Comparison of ENCODE assay signal across 1 cellular context in the genomic region with DNA sequence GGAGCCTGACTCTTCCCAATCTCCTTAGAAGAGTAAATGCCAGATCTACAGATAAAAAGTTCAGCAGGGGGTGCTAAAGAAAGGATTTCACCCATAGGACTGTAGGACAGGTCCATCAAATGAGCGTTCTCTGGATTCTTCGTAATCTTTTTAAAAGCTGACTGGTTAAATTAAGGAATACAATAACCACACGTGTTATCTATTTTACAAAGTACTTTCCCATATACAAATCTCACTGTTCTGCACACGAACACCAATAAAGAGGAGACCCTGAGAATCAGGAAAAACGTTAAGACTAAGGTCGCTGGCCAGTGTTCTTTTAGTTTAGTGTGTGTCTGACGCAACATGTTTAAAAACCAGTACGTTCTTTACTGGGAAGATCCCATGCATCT.
TF ChIP-seq lines count a peak whose summit lies in the region.

No MANE protein-coding gene starts in this region.

TF ChIP-seq in HepG2, 621 proteins besides CTCF, POLR2A, EP300 and RAD21:
- no peak for TF ChIP-seq SUZ12 (IDR thresholded peaks at IDR 0.05; ENCODE audit: low read depth, low read length)
- no peak for TF ChIP-seq SPEN (CRISPR knock-in tag; IDR thresholded peaks at IDR 0.05; ENCODE audit: low read depth)
- TF ChIP-seq CHD4 (IDR thresholded peaks at IDR 0.05; ENCODE audit: borderline replicate concordance, low read length) = no peak
- TF ChIP-seq CC2D1A (CRISPR knock-in tag; IDR thresholded peaks at IDR 0.05) = peak; percentile 71; the same call in 1 of the 2 replicates
- TF ChIP-seq ZNF550 (CRISPR knock-in tag; IDR thresholded peaks at IDR 0.05; ENCODE audit: borderline replicate concordance) = no peak
- 0 out of 2 replicates have a peak, but pooled peaks have one; percentile 6 for TF ChIP-seq GATAD2A (CRISPR knock-in tag; IDR thresholded peaks at IDR 0.05)
- TF ChIP-seq ZNF431 (CRISPR knock-in tag; IDR thresholded peaks at IDR 0.05; ENCODE audit: borderline replicate concordance, low read depth) = no peak; the same call in 1 of the 2 replicates
- TF ChIP-seq ZBTB1 (CRISPR knock-in tag; IDR thresholded peaks at IDR 0.05; ENCODE audit: borderline replicate concordance) = no peak
- no peak for TF ChIP-seq JUND (CRISPR knock-in tag; IDR thresholded peaks at IDR 0.05)
- no peak for TF ChIP-seq ZNF432 (CRISPR knock-in tag; IDR thresholded peaks at IDR 0.05; ENCODE audit: borderline replicate concordance)
- no peak for TF ChIP-seq ZNF563 (CRISPR knock-in tag; IDR thresholded peaks at IDR 0.05)
- TF ChIP-seq, protein P1, sequence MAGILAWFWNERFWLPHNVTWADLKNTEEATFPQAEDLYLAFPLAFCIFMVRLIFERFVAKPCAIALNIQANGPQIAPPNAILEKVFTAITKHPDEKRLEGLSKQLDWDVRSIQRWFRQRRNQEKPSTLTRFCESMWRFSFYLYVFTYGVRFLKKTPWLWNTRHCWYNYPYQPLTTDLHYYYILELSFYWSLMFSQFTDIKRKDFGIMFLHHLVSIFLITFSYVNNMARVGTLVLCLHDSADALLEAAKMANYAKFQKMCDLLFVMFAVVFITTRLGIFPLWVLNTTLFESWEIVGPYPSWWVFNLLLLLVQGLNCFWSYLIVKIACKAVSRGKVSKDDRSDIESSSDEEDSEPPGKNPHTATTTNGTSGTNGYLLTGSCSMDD (CRISPR knock-in tag; IDR thresholded peaks at IDR 0.05) = no peak
- no peak for TF ChIP-seq ZBTB7B (CRISPR knock-in tag; IDR thresholded peaks at IDR 0.05)
- 0 out of 2 replicates have a peak, but pooled peaks have one; percentile 32 for TF ChIP-seq CHCHD3 (CRISPR knock-in tag; IDR thresholded peaks at IDR 0.05)
- no peak for TF ChIP-seq ZNF780A (CRISPR knock-in tag; IDR thresholded peaks at IDR 0.05)
- no peak for TF ChIP-seq SNAI1 (CRISPR knock-in tag; IDR thresholded peaks at IDR 0.05; ENCODE audit: borderline replicate concordance)
- 0 out of 2 replicates have a peak, but pooled peaks have one; percentile 9 for TF ChIP-seq ELF4 (CRISPR knock-in tag; IDR thresholded peaks at IDR 0.05; ENCODE audit: borderline replicate concordance)
- 0 out of 2 replicates have a peak, but pooled peaks have one; percentile 8 for TF ChIP-seq SIN3A (IDR thresholded peaks at IDR 0.05; ENCODE audit: borderline replicate concordance, low read depth, low read length)
- TF ChIP-seq, protein P2, sequence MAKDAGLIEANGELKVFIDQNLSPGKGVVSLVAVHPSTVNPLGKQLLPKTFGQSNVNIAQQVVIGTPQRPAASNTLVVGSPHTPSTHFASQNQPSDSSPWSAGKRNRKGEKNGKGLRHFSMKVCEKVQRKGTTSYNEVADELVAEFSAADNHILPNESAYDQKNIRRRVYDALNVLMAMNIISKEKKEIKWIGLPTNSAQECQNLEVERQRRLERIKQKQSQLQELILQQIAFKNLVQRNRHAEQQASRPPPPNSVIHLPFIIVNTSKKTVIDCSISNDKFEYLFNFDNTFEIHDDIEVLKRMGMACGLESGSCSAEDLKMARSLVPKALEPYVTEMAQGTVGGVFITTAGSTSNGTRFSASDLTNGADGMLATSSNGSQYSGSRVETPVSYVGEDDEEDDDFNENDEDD (CRISPR knock-in tag; IDR thresholded peaks at IDR 0.05; ENCODE audit: borderline replicate concordance) = no peak
- 0 out of 2 replicates have a peak, but pooled peaks have one; percentile 55 for TF ChIP-seq ISX (CRISPR knock-in tag; conservative IDR thresholded peaks at IDR 0.05)
- TF ChIP-seq ZNF558 (CRISPR knock-in tag; IDR thresholded peaks at IDR 0.05; ENCODE audit: borderline replicate concordance) = no peak
- TF ChIP-seq HNRNPUL1 (IDR thresholded peaks at IDR 0.05; ENCODE audit: low read depth, low read length) = no peak
- peak; percentile 28; the same call in 1 of the 2 replicates for TF ChIP-seq CEBPB (IDR thresholded peaks at IDR 0.05; ENCODE audit: borderline replicate concordance, low read depth, low read length)
- no peak for TF ChIP-seq RFXANK (CRISPR knock-in tag; IDR thresholded peaks at IDR 0.05)
- TF ChIP-seq, protein P3, sequence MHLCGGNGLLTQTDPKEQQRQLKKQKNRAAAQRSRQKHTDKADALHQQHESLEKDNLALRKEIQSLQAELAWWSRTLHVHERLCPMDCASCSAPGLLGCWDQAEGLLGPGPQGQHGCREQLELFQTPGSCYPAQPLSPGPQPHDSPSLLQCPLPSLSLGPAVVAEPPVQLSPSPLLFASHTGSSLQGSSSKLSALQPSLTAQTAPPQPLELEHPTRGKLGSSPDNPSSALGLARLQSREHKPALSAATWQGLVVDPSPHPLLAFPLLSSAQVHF (CRISPR knock-in tag; IDR thresholded peaks at IDR 0.05) = no peak
- TF ChIP-seq ZNF30 (CRISPR knock-in tag; IDR thresholded peaks at IDR 0.05) = no peak
- no peak for TF ChIP-seq TCF7L2 (IDR thresholded peaks at IDR 0.05; ENCODE audit: low read depth, low read length)
- TF ChIP-seq RFX3 (CRISPR knock-in tag; IDR thresholded peaks at IDR 0.05) = 0 out of 2 replicates have a peak, but pooled peaks have one; percentile 7
- TF ChIP-seq SNRNP70 (IDR thresholded peaks at IDR 0.05; ENCODE audit: low read depth, low read length) = no peak
- TF ChIP-seq ZFP1 (CRISPR knock-in tag; IDR thresholded peaks at IDR 0.05) = no peak
- TF ChIP-seq, protein P4, sequence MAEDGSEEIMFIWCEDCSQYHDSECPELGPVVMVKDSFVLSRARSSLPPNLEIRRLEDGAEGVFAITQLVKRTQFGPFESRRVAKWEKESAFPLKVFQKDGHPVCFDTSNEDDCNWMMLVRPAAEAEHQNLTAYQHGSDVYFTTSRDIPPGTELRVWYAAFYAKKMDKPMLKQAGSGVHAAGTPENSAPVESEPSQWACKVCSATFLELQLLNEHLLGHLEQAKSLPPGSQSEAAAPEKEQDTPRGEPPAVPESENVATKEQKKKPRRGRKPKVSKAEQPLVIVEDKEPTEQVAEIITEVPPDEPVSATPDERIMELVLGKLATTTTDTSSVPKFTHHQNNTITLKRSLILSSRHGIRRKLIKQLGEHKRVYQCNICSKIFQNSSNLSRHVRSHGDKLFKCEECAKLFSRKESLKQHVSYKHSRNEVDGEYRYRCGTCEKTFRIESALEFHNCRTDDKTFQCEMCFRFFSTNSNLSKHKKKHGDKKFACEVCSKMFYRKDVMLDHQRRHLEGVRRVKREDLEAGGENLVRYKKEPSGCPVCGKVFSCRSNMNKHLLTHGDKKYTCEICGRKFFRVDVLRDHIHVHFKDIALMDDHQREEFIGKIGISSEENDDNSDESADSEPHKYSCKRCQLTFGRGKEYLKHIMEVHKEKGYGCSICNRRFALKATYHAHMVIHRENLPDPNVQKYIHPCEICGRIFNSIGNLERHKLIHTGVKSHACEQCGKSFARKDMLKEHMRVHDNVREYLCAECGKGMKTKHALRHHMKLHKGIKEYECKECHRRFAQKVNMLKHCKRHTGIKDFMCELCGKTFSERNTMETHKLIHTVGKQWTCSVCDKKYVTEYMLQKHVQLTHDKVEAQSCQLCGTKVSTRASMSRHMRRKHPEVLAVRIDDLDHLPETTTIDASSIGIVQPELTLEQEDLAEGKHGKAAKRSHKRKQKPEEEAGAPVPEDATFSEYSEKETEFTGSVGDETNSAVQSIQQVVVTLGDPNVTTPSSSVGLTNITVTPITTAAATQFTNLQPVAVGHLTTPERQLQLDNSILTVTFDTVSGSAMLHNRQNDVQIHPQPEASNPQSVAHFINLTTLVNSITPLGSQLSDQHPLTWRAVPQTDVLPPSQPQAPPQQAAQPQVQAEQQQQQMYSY (CRISPR knock-in tag; IDR thresholded peaks at IDR 0.05) = no peak
- TF ChIP-seq, protein P5, sequence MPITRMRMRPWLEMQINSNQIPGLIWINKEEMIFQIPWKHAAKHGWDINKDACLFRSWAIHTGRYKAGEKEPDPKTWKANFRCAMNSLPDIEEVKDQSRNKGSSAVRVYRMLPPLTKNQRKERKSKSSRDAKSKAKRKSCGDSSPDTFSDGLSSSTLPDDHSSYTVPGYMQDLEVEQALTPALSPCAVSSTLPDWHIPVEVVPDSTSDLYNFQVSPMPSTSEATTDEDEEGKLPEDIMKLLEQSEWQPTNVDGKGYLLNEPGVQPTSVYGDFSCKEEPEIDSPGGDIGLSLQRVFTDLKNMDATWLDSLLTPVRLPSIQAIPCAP (CRISPR knock-in tag; IDR thresholded peaks at IDR 0.05; ENCODE audit: low read depth) = no peak
- TF ChIP-seq NFIB (CRISPR knock-in tag; IDR thresholded peaks at IDR 0.05; ENCODE audit: borderline replicate concordance) = no peak
- TF ChIP-seq GLI4 (CRISPR knock-in tag; IDR thresholded peaks at IDR 0.05; ENCODE audit: borderline replicate concordance) = no peak
- no peak for TF ChIP-seq THYN1 (CRISPR knock-in tag; IDR thresholded peaks at IDR 0.05; ENCODE audit: borderline replicate concordance, low read depth)
- no peak for TF ChIP-seq TGIF2 (CRISPR knock-in tag; IDR thresholded peaks at IDR 0.05)
- TF ChIP-seq MIER3 (CRISPR knock-in tag; IDR thresholded peaks at IDR 0.05; ENCODE audit: borderline replicate concordance) = no peak
- TF ChIP-seq CEBPG (CRISPR knock-in tag; IDR thresholded peaks at IDR 0.05) = peak; percentile 82
- TF ChIP-seq, protein P6, sequence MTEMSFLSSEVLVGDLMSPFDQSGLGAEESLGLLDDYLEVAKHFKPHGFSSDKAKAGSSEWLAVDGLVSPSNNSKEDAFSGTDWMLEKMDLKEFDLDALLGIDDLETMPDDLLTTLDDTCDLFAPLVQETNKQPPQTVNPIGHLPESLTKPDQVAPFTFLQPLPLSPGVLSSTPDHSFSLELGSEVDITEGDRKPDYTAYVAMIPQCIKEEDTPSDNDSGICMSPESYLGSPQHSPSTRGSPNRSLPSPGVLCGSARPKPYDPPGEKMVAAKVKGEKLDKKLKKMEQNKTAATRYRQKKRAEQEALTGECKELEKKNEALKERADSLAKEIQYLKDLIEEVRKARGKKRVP (CRISPR knock-in tag; IDR thresholded peaks at IDR 0.05) = peak in 1 of 2 experiments; percentile 92; a peak in 1 of 4 replicates
- TF ChIP-seq BRD4 (CRISPR knock-in tag; IDR thresholded peaks at IDR 0.05) = no peak
- 0 out of 2 replicates have a peak, but pooled peaks have one; percentile 10 for TF ChIP-seq BRCA1 (CRISPR knock-in tag; IDR thresholded peaks at IDR 0.05)
- no peak for TF ChIP-seq TBX2 (CRISPR knock-in tag; IDR thresholded peaks at IDR 0.05; ENCODE audit: borderline replicate concordance)
- TF ChIP-seq HMGA1 (CRISPR knock-in tag; conservative IDR thresholded peaks at IDR 0.05) = no peak
- no peak for TF ChIP-seq ZNF607 (CRISPR knock-in tag; IDR thresholded peaks at IDR 0.05; ENCODE audit: borderline replicate concordance)
- TF ChIP-seq STAG1 (CRISPR knock-in tag; IDR thresholded peaks at IDR 0.05) = peak; percentile 25
- TF ChIP-seq, protein P7, sequence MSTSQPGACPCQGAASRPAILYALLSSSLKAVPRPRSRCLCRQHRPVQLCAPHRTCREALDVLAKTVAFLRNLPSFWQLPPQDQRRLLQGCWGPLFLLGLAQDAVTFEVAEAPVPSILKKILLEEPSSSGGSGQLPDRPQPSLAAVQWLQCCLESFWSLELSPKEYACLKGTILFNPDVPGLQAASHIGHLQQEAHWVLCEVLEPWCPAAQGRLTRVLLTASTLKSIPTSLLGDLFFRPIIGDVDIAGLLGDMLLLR (CRISPR knock-in tag; IDR thresholded peaks at IDR 0.05) = no peak
- TF ChIP-seq, protein P8, sequence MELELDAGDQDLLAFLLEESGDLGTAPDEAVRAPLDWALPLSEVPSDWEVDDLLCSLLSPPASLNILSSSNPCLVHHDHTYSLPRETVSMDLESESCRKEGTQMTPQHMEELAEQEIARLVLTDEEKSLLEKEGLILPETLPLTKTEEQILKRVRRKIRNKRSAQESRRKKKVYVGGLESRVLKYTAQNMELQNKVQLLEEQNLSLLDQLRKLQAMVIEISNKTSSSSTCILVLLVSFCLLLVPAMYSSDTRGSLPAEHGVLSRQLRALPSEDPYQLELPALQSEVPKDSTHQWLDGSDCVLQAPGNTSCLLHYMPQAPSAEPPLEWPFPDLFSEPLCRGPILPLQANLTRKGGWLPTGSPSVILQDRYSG (CRISPR knock-in tag; IDR thresholded peaks at IDR 0.05) = 0 out of 2 replicates have a peak, but pooled peaks have one; percentile 17
- TF ChIP-seq PHF20 (CRISPR knock-in tag; IDR thresholded peaks at IDR 0.05) = no peak
- no peak for TF ChIP-seq MYC (CRISPR knock-in tag; IDR thresholded peaks at IDR 0.05; ENCODE audit: borderline replicate concordance)
- TF ChIP-seq MIER2 (CRISPR knock-in tag; IDR thresholded peaks at IDR 0.05) = no peak
- no peak for TF ChIP-seq MTA1 (CRISPR knock-in tag; IDR thresholded peaks at IDR 0.05; ENCODE audit: borderline replicate concordance)
- TF ChIP-seq MYNN (CRISPR knock-in tag; IDR thresholded peaks at IDR 0.05; ENCODE audit: low read depth) = no peak
- TF ChIP-seq HNF4A (CRISPR knock-in tag; IDR thresholded peaks at IDR 0.05) = no peak
- TF ChIP-seq TBP (CRISPR knock-in tag; IDR thresholded peaks at IDR 0.05) = no peak
- TF ChIP-seq PAWR (CRISPR knock-in tag; IDR thresholded peaks at IDR 0.05; ENCODE audit: borderline replicate concordance) = no peak
- no peak for TF ChIP-seq ESRRA (CRISPR knock-in tag; IDR thresholded peaks at IDR 0.05; ENCODE audit: low read depth)
